12 cellular contexts compared by ENCODE assay signal in the genomic region with DNA sequence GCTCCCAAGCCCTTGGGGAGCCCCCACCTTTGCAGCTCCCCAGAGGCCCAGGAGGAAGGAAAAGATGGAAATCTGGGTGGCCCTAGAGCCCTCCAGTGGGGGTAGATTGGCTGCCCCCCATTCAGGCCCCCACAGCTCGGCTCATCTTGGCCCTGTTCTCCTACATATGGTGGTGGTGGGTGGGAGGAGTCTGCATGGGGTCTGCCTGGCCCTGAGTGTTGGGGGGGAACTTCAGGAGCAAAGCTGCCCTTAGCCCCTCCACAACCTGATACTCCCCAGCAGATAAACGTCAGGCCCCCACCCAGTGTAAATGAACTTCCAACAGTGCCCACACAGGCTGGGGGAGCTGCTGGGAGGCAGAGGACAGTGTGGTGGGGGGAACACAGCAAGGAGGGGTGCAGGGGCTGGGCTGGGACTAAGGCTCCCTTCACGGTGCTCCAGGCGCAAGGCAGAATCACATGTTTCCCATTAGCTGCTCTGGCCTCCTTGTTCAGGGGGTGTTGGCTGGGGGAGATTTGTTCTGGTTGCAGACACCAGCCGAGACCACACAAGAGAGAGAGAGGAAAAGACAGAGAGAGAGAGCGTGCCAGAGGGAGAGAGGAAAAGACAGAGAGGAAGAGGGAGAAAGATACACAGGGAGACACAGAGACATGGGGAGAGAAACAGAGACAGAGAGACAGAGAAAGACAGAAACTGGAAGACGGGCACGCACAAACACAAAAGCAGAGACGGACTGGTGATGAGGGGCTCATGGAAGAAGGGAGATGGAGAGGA. TPM values are rescaled to one million over a fixed set of nuclear protein-coding genes. Genes with fewer than 3 reads are reported as not detected.
DNase-seq lines count a peak whose midpoint lies in the region; ATAC-seq and TF ChIP-seq lines count a peak whose summit lies in the region.
"Had no signal": no experiment of that assay in that cellular context is flagged by ENCODE, and none has a peak within 500 bp of the region (broad histone marks: within the 10 kb centered on the region; RNA-seq: fewer than 3 reads in every experiment).

No MANE protein-coding gene starts in this region.

- H3K9me3 ChIP-seq in HEK293 (ENCODE audit: control insufficient read depth, insufficient read depth, low read depth, low read length) (no peaks in the 10 kb centered on the region), smooth muscle cell (replicated peaks; ENCODE audit: low read depth) (no peaks in the 10 kb centered on the region)
- H3K9me3 ChIP-seq: SJSA1 had no signal

- WGBS in smooth muscle cell (ENCODE audit: low lambda C conversion rate) = 29% methylated on average over 9 of the region's 9 CpGs

- no peak for TF ChIP-seq CTCF in HEK293 (tag by site-specific recombination; IDR thresholded peaks at IDR 0.05)
- no peak for TF ChIP-seq CTCF in smooth muscle cell (IDR thresholded peaks at IDR 0.05; ENCODE audit: borderline replicate concordance, insufficient read depth, poor library complexity, severe bottlenecking)

- H3K9ac ChIP-seq in smooth muscle cell (ENCODE audit: low read depth) = no peak overlapping the region

- H3K36me3 ChIP-seq in HEK293 (ENCODE audit: control insufficient read depth in 2 of 2, insufficient read depth in 1 of 2, low read length in 2 of 2) (peaks cover 0 to 4% of the 10 kb centered on the region in 2 experiments; a peak in 1 of 3 replicates), smooth muscle cell (ENCODE audit: low read depth) (no peaks in the 10 kb centered on the region)

- peak overlapping the region; percentile 63 for H3K4me2 ChIP-seq in smooth muscle cell

- peaks cover 100% of the 10 kb centered on the region for H4K20me1 ChIP-seq in smooth muscle cell (ENCODE audit: low read depth)

- no peak for ATAC-seq in left lobe of liver

- H3K79me2 ChIP-seq in smooth muscle cell (ENCODE audit: low read depth) = peaks cover 77% of the 10 kb centered on the region

- CTCF ChIA-PET in HEK293 (lab: Yijun Ruan, JAX) = no interaction called here

- no peak overlapping the region for H3K4me3 ChIP-seq in HEK293 (ENCODE audit: low read depth, low read length)
- H3K4me3 ChIP-seq in smooth muscle cell = no peak overlapping the region
- H3K4me3 ChIP-seq: SJSA1 had no signal

- H3K27ac ChIP-seq in HEK293 (ENCODE audit: extremely low read depth, low read depth, low read length) (no peak overlapping the region), caudate nucleus (ENCODE audit: low read depth, low read length) (peak overlapping the region; percentile 70), smooth muscle cell (ENCODE audit: low read depth) (peak overlapping the region; percentile 65)
- H3K27ac ChIP-seq: SJSA1 had no signal

- DNase-seq in caudate nucleus (lab: John Stamatoyannopoulos, UW) (peak in 3 of 61 donors; percentile 17 to 34 (median 26)), left lobe of liver (ENCODE audit: low spot score) (peak; percentile 43), smooth muscle cell (lab: John Stamatoyannopoulos, UW; ENCODE audit: unreplicated experiment) (no peak), DMS53 treated with DMSO at 0.1 percent for 48 hours (lab: John Stamatoyannopoulos, UW; ENCODE audit: unreplicated experiment) (no peak), SW480 (ENCODE audit: low spot score) (no peak), HK-2 (ENCODE audit: unreplicated experiment) (no peak)
- DNase-seq in activated effector memory CD4-positive, alpha-beta T cell treated with Interleukin-2 at 50 U/mL for 16 hours = no peak
- DNase-seq: effector CD8-positive, alpha-beta T cell; NCI-H1105 treated with DMSO at 0.1 percent for 48 hours; occipital lobe had no signal

- H3K27me3 ChIP-seq in smooth muscle cell (ENCODE audit: low read depth) = no peaks in the 10 kb centered on the region
- H3K27me3 ChIP-seq: SJSA1 had no signal

- H3K4me1 ChIP-seq in HEK293 (ENCODE audit: control insufficient read depth, insufficient read depth, low read length) (no peaks in the 10 kb centered on the region), smooth muscle cell (ENCODE audit: low read depth) (peaks cover 73% of the 10 kb centered on the region)

- peaks cover 25% of the 10 kb centered on the region for H3F3A ChIP-seq in smooth muscle cell (ENCODE audit: low read depth)

- POLR2A ChIA-PET in HEK293 (lab: Yijun Ruan, JAX) = interaction anchor here (1.0 kb wide), 1 partner anchor 71 kb away, joined by 3 read pairs; the partner anchor contains the start of gene WASF2

- no peak overlapping the region for H2AFZ ChIP-seq in smooth muscle cell (ENCODE audit: low read depth)

TF ChIP-seq in HEK293, 187 proteins besides CTCF, POLR2A, EP300 and RAD21:
- TF ChIP-seq GLIS1 (tag by site-specific recombination; IDR thresholded peaks at IDR 0.05) = peak; percentile 88
- TF ChIP-seq ZNF398 (tag by site-specific recombination; IDR thresholded peaks at IDR 0.05) = peak; percentile 37
- TF ChIP-seq ZNF132 (tag by site-specific recombination; IDR thresholded peaks at IDR 0.05; ENCODE audit: borderline replicate concordance) = no peak
- no peak for TF ChIP-seq ZNF138 (tag by site-specific recombination; IDR thresholded peaks at IDR 0.05; ENCODE audit: borderline replicate concordance)
- TF ChIP-seq GLIS2 (tag by site-specific recombination; IDR thresholded peaks at IDR 0.05) = peak; percentile 74
- peak; percentile 32; the same call in 1 of the 2 replicates for TF ChIP-seq ZBTB17 (tag by site-specific recombination; IDR thresholded peaks at IDR 0.05)
- 0 out of 2 replicates have a peak, but pooled peaks have one; percentile 15 for TF ChIP-seq ZFHX2 (tag by site-specific recombination; conservative IDR thresholded peaks at IDR 0.05)
- TF ChIP-seq ZNF366 (tag by site-specific recombination; conservative IDR thresholded peaks at IDR 0.05) = peak; percentile 76

RNA-seq across cellular contexts. Expression of gene AHDC1, which starts 42.6 kb away (rescaled TPM):
- total RNA-seq in left lobe of liver = 20.0 TPM
- 8.4 and 12.2 TPM in 2 replicates for total RNA-seq in smooth muscle cell
- 12.2 and 15.6 TPM in 2 replicates for polyA plus RNA-seq in smooth muscle cell
